In the genomic region with DNA sequence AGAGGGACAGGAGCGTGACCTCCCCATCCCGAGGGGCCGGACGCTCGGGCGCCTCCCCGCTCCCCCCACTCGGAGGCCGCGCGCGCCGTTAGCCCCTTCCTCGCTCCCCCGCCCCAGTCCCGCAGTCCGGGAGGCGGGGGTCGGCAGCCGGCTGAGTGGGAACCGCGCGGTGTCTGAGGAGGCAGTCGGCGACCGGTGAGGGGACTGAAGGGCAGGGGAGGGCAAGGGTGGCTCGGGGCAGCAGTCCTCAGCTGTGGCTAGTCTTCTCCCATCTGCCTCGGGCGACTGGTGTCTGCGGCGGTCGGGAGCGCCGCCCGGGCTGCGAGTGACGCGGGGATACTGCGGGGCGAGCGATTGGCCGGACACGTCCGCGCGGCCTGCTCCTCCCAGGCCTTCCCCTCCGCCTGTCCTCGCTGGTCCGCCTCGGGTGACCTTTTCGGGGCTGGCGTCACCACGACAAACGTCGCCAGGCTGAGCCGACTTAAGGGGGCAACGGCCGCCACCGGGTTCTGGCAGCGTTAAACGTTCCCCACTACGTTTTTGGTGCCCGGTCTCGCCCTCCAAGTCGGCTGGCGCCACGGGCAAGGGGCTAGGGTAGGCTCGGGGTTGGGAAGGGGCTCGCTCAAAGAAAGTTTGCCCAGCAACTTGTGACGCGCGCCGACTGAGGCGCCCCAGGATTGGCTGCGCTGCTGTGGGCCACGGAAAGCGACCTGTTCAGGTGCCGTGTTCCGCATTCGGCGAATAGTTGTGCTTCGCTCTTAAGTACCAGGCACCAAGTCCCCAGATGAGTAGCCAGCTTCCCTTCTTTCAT, we compare ENCODE assay signal across 8 cellular contexts. TPM values are rescaled to one million over a fixed set of nuclear protein-coding genes. Genes with fewer than 3 reads are reported as not detected.
DNase-seq lines count a peak whose midpoint lies in the region; ATAC-seq and TF ChIP-seq lines count a peak whose summit lies in the region.

No MANE protein-coding gene starts in this region.

- H2AFZ ChIP-seq in parathyroid adenoma: peak overlapping the region; percentile 88

- peak overlapping the region; percentile 72 for H3K4me3 ChIP-seq in HFF-Myc (replicated peaks; ENCODE audit: low read depth, low read length)
- H3K4me3 ChIP-seq in parathyroid adenoma (ENCODE audit: low read depth, low read length): peak overlapping the region; percentile 87
- H3K4me3 ChIP-seq in tibial nerve: peak overlapping the region; percentile 81 to 99 (median 92)

- POLR2A ChIA-PET in GM10248 (lab: Yijun Ruan, JAX): interaction anchor here (0.6 to 2.1 kb wide), 11 partner anchors 10 to 152 kb away, joined by 3 to 19 read pairs (median 6); a partner anchor contains a TSS
- POLR2A ChIA-PET in activated naive CD8-positive, alpha-beta T cell treated with anti-CD3 and anti-CD28 coated beads, Interleukin-2, amount 10 ng/mL, durations not matched to agents 7 days and 5 days (lab: Charles Lee): interaction anchor here (0.9 to 4.8 kb wide), 11 partner anchors 10 to 68 kb away, joined by 3 to 74 read pairs (median 5); a partner anchor contains a TSS

- peak; percentile 19 to 96 for TF ChIP-seq EP300 in tibial nerve (IDR thresholded peaks at IDR 0.05)

- H3K79me2 ChIP-seq in parathyroid adenoma: peaks cover 9% of the 10 kb centered on the region

- H3K9me3 ChIP-seq in parathyroid adenoma (ENCODE audit: control insufficient read depth, low read length): no peaks in the 10 kb centered on the region
- no peaks in the 10 kb centered on the region for H3K9me3 ChIP-seq in tibial nerve

- peak overlapping the region; percentile 79 for H3K4me2 ChIP-seq in parathyroid adenoma (ENCODE audit: low read length)

- peak overlapping the region; percentile 93 for H3K9ac ChIP-seq in parathyroid adenoma

- peak; percentile 58 to 92 for TF ChIP-seq POLR2A in tibial nerve (IDR thresholded peaks at IDR 0.05)

- H3K4me3 Mint-ChIP-seq in activated naive CD8-positive, alpha-beta T cell treated with anti-CD3 and anti-CD28 coated beads, Interleukin-2, amount 10 ng/mL, durations not matched to agents 7 days and 5 days: no peak overlapping the region

- peaks cover 18% of the 10 kb centered on the region for H3K4me1 Mint-ChIP-seq in activated naive CD8-positive, alpha-beta T cell treated with anti-CD3 and anti-CD28 coated beads, Interleukin-2, amount 10 ng/mL, durations not matched to agents 7 days and 5 days

- CTCF ChIA-PET in GM10248 (lab: Yijun Ruan, JAX): interaction anchor here (1.1 to 5.7 kb wide), 8 partner anchors 9 to 216 kb away, joined by 3 to 78 read pairs (median 3); a partner anchor contains a TSS

- intact Hi-C loops in Right ventricle myocardium superior (cut with DNase I): loop anchor here (2.0 kb wide), 1 partner anchor 20 kb away; a partner anchor contains a TSS

- H3K36me3 Mint-ChIP-seq in activated naive CD8-positive, alpha-beta T cell treated with anti-CD3 and anti-CD28 coated beads, Interleukin-2, amount 10 ng/mL, durations not matched to agents 7 days and 5 days: no peaks in the 10 kb centered on the region

- no peak for TF ChIP-seq CTCF in GM10248 (IDR thresholded peaks at IDR 0.05; ENCODE audit: control extremely low read depth, extremely low read depth, low read depth, missing control alignments)
- no peak for TF ChIP-seq CTCF in HFF-Myc (IDR thresholded peaks at IDR 0.05; ENCODE audit: low read depth, low read length, missing control alignments)
- TF ChIP-seq CTCF in parathyroid adenoma (IDR thresholded peaks at IDR 0.05): no peak
- peak in 1 of 5 experiments; percentile 41 for TF ChIP-seq CTCF in tibial nerve (IDR thresholded peaks at IDR 0.05)

- no peak overlapping the region for H3K27ac Mint-ChIP-seq in activated naive CD8-positive, alpha-beta T cell treated with anti-CD3 and anti-CD28 coated beads, Interleukin-2, amount 10 ng/mL, durations not matched to agents 7 days and 5 days

- H3K4me1 ChIP-seq in parathyroid adenoma: no peaks in the 10 kb centered on the region
- peaks cover 0 to 48% (median 21%) of the 10 kb centered on the region in 4 donors for H3K4me1 ChIP-seq in tibial nerve

- H3K36me3 ChIP-seq in parathyroid adenoma (ENCODE audit: control insufficient read depth, insufficient read depth, low read length) (no peaks in the 10 kb centered on the region), tibial nerve (peaks cover 0 to 4% (median 0%) of the 10 kb centered on the region in 3 donors)

- DNase-seq in GM10248 (ENCODE audit: extremely low spot score) (peak; percentile 87), HFF-Myc (ENCODE audit: extremely low read depth, low read depth) (no peak), MV-4-11 (lab: John Stamatoyannopoulos, UW) (peak; percentile 81), SKM-1 (lab: John Stamatoyannopoulos, UW; ENCODE audit: unreplicated experiment) (peak; percentile 81), Right ventricle myocardium superior (peak; percentile 96), tibial nerve (ENCODE audit: low spot score in 2 of 2) (peak; percentile 72 to 83)
- DNase-seq in activated naive CD8-positive, alpha-beta T cell treated with anti-CD3 and anti-CD28 coated beads, Interleukin-2, amount 10 ng/mL, durations not matched to agents 7 days and 5 days: peak; percentile 88

- H3K27me3 ChIP-seq in parathyroid adenoma (ENCODE audit: control insufficient read depth, insufficient read depth, low read length) (no peaks in the 10 kb centered on the region), tibial nerve (no peaks in the 10 kb centered on the region)

- no peaks in the 10 kb centered on the region for H3K27me3 Mint-ChIP-seq in activated naive CD8-positive, alpha-beta T cell treated with anti-CD3 and anti-CD28 coated beads, Interleukin-2, amount 10 ng/mL, durations not matched to agents 7 days and 5 days

- no peaks in the 10 kb centered on the region for H3K9me3 Mint-ChIP-seq in activated naive CD8-positive, alpha-beta T cell treated with anti-CD3 and anti-CD28 coated beads, Interleukin-2, amount 10 ng/mL, durations not matched to agents 7 days and 5 days

- WGBS in tibial nerve, 2 donors: 0 to 1% methylated on average over 28 to 45 of the region's 82 CpGs

- peak overlapping the region; percentile 98 for H3K27ac ChIP-seq in parathyroid adenoma
- peak overlapping the region; percentile 99 to 100 (median 100) for H3K27ac ChIP-seq in tibial nerve

- peak; percentile 70 for ATAC-seq in activated naive CD8-positive, alpha-beta T cell treated with anti-CD3 and anti-CD28 coated beads, Interleukin-2, amount 10 ng/mL, durations not matched to agents 7 days and 5 days (ENCODE audit: low read depth)
- ATAC-seq in Right ventricle myocardium superior (ENCODE audit: poor library complexity): peak; percentile 91

RNA-seq across cellular contexts. Expression of a gene that starts 0.5 kb away (rescaled TPM):
- 10 to 100 TPM; 51.0 to 53.6 TPM for total RNA-seq in activated naive CD8-positive, alpha-beta T cell treated with anti-CD3 and anti-CD28 coated beads, Interleukin-2, amount 10 ng/mL, durations not matched to agents 7 days and 5 days
- total RNA-seq in Right ventricle myocardium superior: 41.7 TPM
- 10 to 100 TPM; 22.4 to 38.4 (median 31.8) TPM for total RNA-seq in tibial nerve

RNA-seq across cellular contexts. Expression of a gene that starts 12.8 kb away (rescaled TPM):
- total RNA-seq in activated naive CD8-positive, alpha-beta T cell treated with anti-CD3 and anti-CD28 coated beads, Interleukin-2, amount 10 ng/mL, durations not matched to agents 7 days and 5 days: 10 to 100 TPM; 32.8 to 34.7 TPM
- 19.8 TPM for total RNA-seq in Right ventricle myocardium superior
- total RNA-seq in tibial nerve: 10 to 100 TPM; 16.8 to 24.6 (median 21.7) TPM

RNA-seq across cellular contexts. Expression of a gene that starts 20.3 kb away (rescaled TPM):
- total RNA-seq in activated naive CD8-positive, alpha-beta T cell treated with anti-CD3 and anti-CD28 coated beads, Interleukin-2, amount 10 ng/mL, durations not matched to agents 7 days and 5 days: 10 to 100 TPM; 58.6 to 70.2 TPM
- 20.4 TPM for total RNA-seq in Right ventricle myocardium superior
- total RNA-seq in tibial nerve: 100 to 1,000 TPM in 1 of 4 donors, 10 to 100 TPM in 3; 40.8 to 118 (median 68.5) TPM
